In genomic region chr1:18386591-18386990, GRCh38 we compare ENCODE assay signal across 30 cellular contexts.
"Had no signal": no experiment of that assay in that cellular context is flagged by ENCODE, and none has a peak within 500 bp of the region (broad histone marks: within the 10 kb centered on the region; RNA-seq: fewer than 3 reads in every experiment).

No MANE protein-coding gene starts in this region.

- H3K27ac Mint-ChIP-seq: activated CD8-positive, alpha-beta T cell treated with anti-CD3 and anti-CD28 coated beads for 36 hours; activated naive CD8-positive, alpha-beta T cell; activated T-helper 17 cell treated with anti-CD3 and anti-CD28 coated beads, Interleukin-2, amount 50 U/mL, for 72 hours; dendritic cell treated with granulocyte-macrophage colony-stimulating factor and Interleukin-4, amounts not matched to agents 40 ng/mL and 50 ng/mL, for 4 days; endodermal cell; T-helper 17 cell; T-helper 2 cell treated with Interferon-gamma antibody and Interleukin-4, amounts not matched to agents 5 μg/mL and 100 μg/mL, for 36 hours had no signal

- H3K27me3 ChIP-seq: brain microvascular endothelial cell had no signal

- H3K4me3 ChIP-seq: coronary artery, dorsolateral prefrontal cortex had no signal

- H3K4me3 Mint-ChIP-seq: activated CD8-positive, alpha-beta T cell treated with anti-CD3 and anti-CD28 coated beads for 36 hours; activated naive CD8-positive, alpha-beta T cell; activated T-cell treated with anti-CD3 and anti-CD28 coated beads, Interleukin-2, amount 50 U/mL, for 4 hours; activated T-helper 17 cell treated with anti-CD3 and anti-CD28 coated beads, Interleukin-2, amount 50 U/mL, for 72 hours; central memory CD8-positive, alpha-beta T cell; dendritic cell treated with granulocyte-macrophage colony-stimulating factor and Interleukin-4, amounts not matched to agents 40 ng/mL and 50 ng/mL, for 4 days; endodermal cell; T-helper 17 cell; T-helper 2 cell treated with Interferon-gamma antibody and Interleukin-4, amounts not matched to agents 5 μg/mL and 100 μg/mL, for 36 hours had no signal

- H3K36me3 Mint-ChIP-seq: activated naive CD8-positive, alpha-beta T cell had no signal

- H3K9me3 Mint-ChIP-seq: activated CD8-positive, alpha-beta T cell treated with anti-CD3 and anti-CD28 coated beads for 36 hours; activated T-cell treated with anti-CD3 and anti-CD28 coated beads, Interleukin-2, amount 50 U/mL, for 4 hours; central memory CD8-positive, alpha-beta T cell; dendritic cell treated with granulocyte-macrophage colony-stimulating factor and Interleukin-4, amounts not matched to agents 40 ng/mL and 50 ng/mL, for 4 days; endodermal cell; T-helper 2 cell treated with Interferon-gamma antibody and Interleukin-4, amounts not matched to agents 5 μg/mL and 100 μg/mL, for 36 hours had no signal

- H3K4me1 Mint-ChIP-seq: central memory CD8-positive, alpha-beta T cell; T-helper 17 cell had no signal

- DNase-seq: activated CD4-positive, alpha-beta T cell treated with anti-CD3 and anti-CD28 coated beads for 1 hour; activated CD4-positive, alpha-beta T cell treated with anti-CD3 and anti-CD28 coated beads for 4 hours; activated CD4-positive, alpha-beta T cell treated with anti-CD3 and anti-CD28 coated beads, Interleukin-2, amount 50 U/mL, for 1 hour; activated CD4-positive, alpha-beta T cell treated with anti-CD3 and anti-CD28 coated beads, Interleukin-2, amount 50 U/mL, for 48 hours; activated CD4-positive, CD25-positive, alpha-beta regulatory T cell; activated CD8-positive, alpha-beta memory T cell treated with anti-CD3 and anti-CD28 coated beads for 24 hours; activated CD8-positive, alpha-beta T cell treated with anti-CD3 and anti-CD28 coated beads for 36 hours; activated effector memory CD4-positive, alpha-beta T cell treated with Interleukin-2 at 50 U/mL for 16 hours; activated gamma-delta T cell treated with Interleukin-2 at 50 U/mL for 16 hours; activated naive CD4-positive, alpha-beta T cell treated with anti-CD3 and anti-CD28 coated beads, Interleukin-2, amount 50 U/mL, for 16 hours; activated naive CD4-positive, alpha-beta T cell treated with Interleukin-2 at 50 U/mL for 16 hours; activated T-cell treated with anti-CD3 and anti-CD28 coated beads, Interleukin-2, amount 50 U/mL, for 4 hours; amniotic stem cell; anterior cingulate cortex; brain microvascular endothelial cell; dorsolateral prefrontal cortex; effector memory CD4-positive, alpha-beta T cell; endodermal cell; foreskin fibroblast; head of caudate nucleus; T-helper 1 cell; T-helper 17 cell; T1000 had no signal

- H3K36me3 ChIP-seq: brain microvascular endothelial cell had no signal

- ATAC-seq: activated CD8-positive, alpha-beta T cell treated with anti-CD3 and anti-CD28 coated beads for 36 hours; activated T-cell treated with anti-CD3 and anti-CD28 coated beads, Interleukin-2, amount 50 U/mL, for 4 hours; activated T-helper 17 cell treated with anti-CD3 and anti-CD28 coated beads, Interleukin-2, amount 50 U/mL, for 72 hours; esophagus mucosa; T-helper 17 cell had no signal

- H3K27ac ChIP-seq: brain microvascular endothelial cell, coronary artery, dorsolateral prefrontal cortex had no signal
